In the genomic region with DNA sequence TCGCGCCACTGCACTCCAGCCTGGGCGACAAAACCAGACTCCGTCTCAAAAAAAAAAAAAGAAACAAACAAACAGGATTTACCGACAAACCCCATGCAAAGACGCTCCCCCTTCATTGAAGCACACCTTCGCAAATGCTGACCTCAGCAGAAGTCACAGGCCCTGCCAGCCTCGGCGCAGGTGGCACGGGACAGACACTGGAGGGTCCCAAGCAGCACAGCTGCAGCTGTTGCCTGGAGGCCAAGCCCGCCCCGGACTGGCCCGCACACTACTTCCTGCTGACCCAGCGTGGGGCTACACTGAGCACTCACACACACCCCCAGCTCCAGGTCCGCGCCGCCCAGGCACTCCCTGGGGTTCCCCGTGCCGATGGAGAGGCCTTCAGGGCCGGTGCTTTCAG, we compare ENCODE assay signal across 1 cellular context.
TF ChIP-seq lines count a peak whose summit lies in the region.

No MANE protein-coding gene starts in this region.

TF ChIP-seq in H1, 55 proteins besides CTCF, POLR2A, EP300 and RAD21:
- TF ChIP-seq TBP (IDR thresholded peaks at IDR 0.05; ENCODE audit: low read depth, low read length) (no peak), ZNF274 (IDR thresholded peaks at IDR 0.05; ENCODE audit: borderline replicate concordance, extremely low read depth, low read length) (no peak), MAFK (IDR thresholded peaks at IDR 0.05; ENCODE audit: low read depth, low read length) (peak; percentile 67; the same call in 1 of the 2 replicates), RFX5 (IDR thresholded peaks at IDR 0.05; ENCODE audit: borderline replicate concordance, low read depth, low read length) (no peak), JUN (IDR thresholded peaks at IDR 0.05; ENCODE audit: low read depth, low read length) (no peak), SIN3A (conservative IDR thresholded peaks at IDR 0.05 in 1 of 2, IDR thresholded peaks at IDR 0.05 in 1 of 2; ENCODE audit: low read depth in 1 of 2, low read length in 2 of 2) (no peak), POLR2AphosphoS5 (IDR thresholded peaks at IDR 0.05; ENCODE audit: low read depth, low read length) (no peak), SIRT6 (IDR thresholded peaks at IDR 0.05; ENCODE audit: low read length) (no peak)
